Comparison of ENCODE assay signal across 21 cellular contexts in the genomic region with DNA sequence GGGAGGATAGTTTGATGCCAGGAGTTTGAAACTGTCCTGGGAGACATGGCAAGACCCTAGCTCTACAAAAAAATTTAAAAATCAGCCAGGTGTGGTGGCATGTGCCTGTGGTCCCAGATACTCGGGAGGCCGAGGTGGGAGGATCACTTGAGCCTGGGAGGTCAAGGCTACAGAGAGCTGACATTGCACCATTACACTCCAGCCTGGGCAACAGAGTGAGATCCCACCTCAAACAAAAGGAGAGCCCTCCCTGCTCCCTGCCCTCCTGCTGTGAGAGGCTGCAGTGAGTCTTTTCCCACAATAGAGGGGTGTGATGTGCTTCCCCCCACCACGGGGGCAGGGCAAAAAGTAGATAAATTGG. TPM values are rescaled to one million over a fixed set of nuclear protein-coding genes. Genes with fewer than 3 reads are reported as not detected.
A peak's percentile ranks its signal among the peaks of the same experiment; 100 is the strongest.
DNase-seq lines count a peak whose midpoint lies in the region; ATAC-seq lines count a peak whose summit lies in the region.
"Had no signal": no experiment of that assay in that cellular context is flagged by ENCODE, and none has a peak within 500 bp of the region (broad histone marks: within the 10 kb centered on the region; RNA-seq: fewer than 3 reads in every experiment).

No MANE protein-coding gene starts in this region.

- H4K91ac ChIP-seq in neuronal stem cell (ENCODE audit: low read depth, low read length, poor library complexity): no peak overlapping the region

- no peaks in the 10 kb centered on the region for H3K27me3 Mint-ChIP-seq in activated T-helper 17 cell treated with anti-CD3 and anti-CD28 coated beads, Interleukin-2, amount 50 U/mL, for 72 hours
- H3K27me3 Mint-ChIP-seq: CD4-positive, alpha-beta memory T cell had no signal

- no peak overlapping the region for H3K14ac ChIP-seq in neuronal stem cell (ENCODE audit: low read length)

- no peak overlapping the region for H2BK12ac ChIP-seq in neuronal stem cell (ENCODE audit: low read length)

- H3K79me2 ChIP-seq in Karpas-422 (ENCODE audit: low read length): no peaks in the 10 kb centered on the region

- H3K36me3 Mint-ChIP-seq in activated T-helper 17 cell treated with anti-CD3 and anti-CD28 coated beads, Interleukin-2, amount 50 U/mL, for 72 hours (ENCODE audit: low read depth): no peaks in the 10 kb centered on the region
- H3K36me3 Mint-ChIP-seq: CD4-positive, alpha-beta memory T cell had no signal

- no peak overlapping the region for H3K23ac ChIP-seq in neuronal stem cell (ENCODE audit: low read depth, low read length, poor library complexity)

- H3K27me3 ChIP-seq in BLaER1 (no peaks in the 10 kb centered on the region), Karpas-422 (ENCODE audit: low read length) (no peaks in the 10 kb centered on the region), neuronal stem cell (ENCODE audit: control insufficient read depth in 3 of 3, insufficient read depth in 3 of 3, low read depth in 1 of 3, low read length in 3 of 3) (peaks cover 0 to 3% (median 0%) of the 10 kb centered on the region in 3 experiments)
- H3K27me3 ChIP-seq: BE2C had no signal

- no peak overlapping the region for H2AK5ac ChIP-seq in neuronal stem cell (ENCODE audit: low read depth, low read length)

- DNase-seq in Karpas-422 (no peak), neuronal stem cell (ENCODE audit: low spot score) (no peak), Kasumi-1 (lab: John Stamatoyannopoulos, UW) (no peak)
- DNase-seq: 8988T; ACHN; AML-193; BE2C; C1 segment of cervical spinal cord; Calu3; CD4-positive, alpha-beta memory T cell; COR-L47; DMS53; DMS79 treated with DMSO at 0.1 percent for 48 hours; GF-D8; HCEC 1CT had no signal

- H3K4me1 ChIP-seq in BLaER1 (peaks cover 78% of the 10 kb centered on the region), Karpas-422 (ENCODE audit: low read length) (peaks cover 78% of the 10 kb centered on the region), neuronal stem cell (ENCODE audit: control insufficient read depth in 2 of 2, insufficient read depth in 1 of 2, low read depth in 1 of 2, low read length in 2 of 2) (peaks cover 3 to 17% of the 10 kb centered on the region in 2 donors)

- peak overlapping the region; percentile 32 for H2BK15ac ChIP-seq in neuronal stem cell (ENCODE audit: low read length)

- no peak overlapping the region for H2BK120ac ChIP-seq in neuronal stem cell (ENCODE audit: low read depth, low read length)

- no peak overlapping the region for H4K8ac ChIP-seq in neuronal stem cell (ENCODE audit: low read depth, low read length)

- no peak overlapping the region for H3K9ac ChIP-seq in BLaER1
- H3K9ac ChIP-seq in Karpas-422 (ENCODE audit: low read length): peak overlapping the region; percentile 54
- H3K9ac ChIP-seq in neuronal stem cell (ENCODE audit: low read depth, low read length, poor library complexity): no peak overlapping the region

- H3K4me2 ChIP-seq in BLaER1 (peak overlapping the region; percentile 86; the same call in 1 of the 2 replicates), Karpas-422 (ENCODE audit: low read depth, low read length, poor library complexity, severe bottlenecking) (no peak overlapping the region), neuronal stem cell (ENCODE audit: insufficient read depth, low read length, poor library complexity, severe bottlenecking) (no peak overlapping the region)
- H3K4me2 ChIP-seq: A549 had no signal

- H3K36me3 ChIP-seq in BLaER1: 0 out of 2 replicates have a peak, but pooled peaks cover 11% of the 10 kb centered on the region
- H3K36me3 ChIP-seq in Karpas-422 (ENCODE audit: insufficient read depth, low read length): no peaks in the 10 kb centered on the region; the same call in 1 of the 2 replicates
- H3K36me3 ChIP-seq in neuronal stem cell (replicated peaks in 1 of 2; ENCODE audit: control insufficient read depth in 2 of 2, insufficient read depth in 2 of 2, low read length in 2 of 2): peaks cover 0 to 2% of the 10 kb centered on the region in 2 donors
- H3K36me3 ChIP-seq: BE2C had no signal

- no CpG with 5 or more reads among the region's 3 CpGs for WGBS in neuronal stem cell (ENCODE audit: extremely low coverage in 2 of 2, insufficient read length in 2 of 2, insufficient replicate concordance in 1 of 2), 2 donors

- no peak overlapping the region for H3K18ac ChIP-seq in neuronal stem cell (ENCODE audit: low read length)

- H3K27ac Mint-ChIP-seq in activated T-helper 17 cell treated with anti-CD3 and anti-CD28 coated beads, Interleukin-2, amount 50 U/mL, for 72 hours: no peak overlapping the region
- H3K27ac Mint-ChIP-seq: CD4-positive, alpha-beta memory T cell had no signal

- H4K20me1 ChIP-seq in BLaER1 (no peaks in the 10 kb centered on the region), Karpas-422 (ENCODE audit: insufficient read depth, low read depth, low read length) (no peaks in the 10 kb centered on the region)

- H3K9me2 ChIP-seq in Karpas-422 (replicated peaks; ENCODE audit: insufficient read depth, low read length): no peaks in the 10 kb centered on the region

- H2AFZ ChIP-seq in Karpas-422 (ENCODE audit: low read length) (no peak overlapping the region), neuronal stem cell (ENCODE audit: low read length) (no peak overlapping the region)

- H3K9me3 Mint-ChIP-seq in activated T-helper 17 cell treated with anti-CD3 and anti-CD28 coated beads, Interleukin-2, amount 50 U/mL, for 72 hours: peaks cover 4% of the 10 kb centered on the region

- H3K4me3 Mint-ChIP-seq in activated T-helper 17 cell treated with anti-CD3 and anti-CD28 coated beads, Interleukin-2, amount 50 U/mL, for 72 hours: no peak overlapping the region
- H3K4me3 Mint-ChIP-seq: CD4-positive, alpha-beta memory T cell had no signal

- H2BK5ac ChIP-seq in neuronal stem cell (ENCODE audit: low read length): no peak overlapping the region

- peaks cover 25% of the 10 kb centered on the region for H3K9me3 ChIP-seq in BLaER1
- H3K9me3 ChIP-seq in Karpas-422 (ENCODE audit: low read length): peaks cover 8% of the 10 kb centered on the region
- H3K9me3 ChIP-seq in neuronal stem cell (replicated peaks in 1 of 2; ENCODE audit: control insufficient read depth in 2 of 2, insufficient read depth in 1 of 2, low read depth in 1 of 2, low read length in 2 of 2): peaks cover 17 to 22% of the 10 kb centered on the region in 2 donors

- H3K4ac ChIP-seq in neuronal stem cell (ENCODE audit: low read length): no peak overlapping the region

- no peak overlapping the region for H3K4me3 ChIP-seq in BLaER1
- H3K4me3 ChIP-seq in Karpas-422 (ENCODE audit: low read length): no peak overlapping the region
- H3K4me3 ChIP-seq in neuronal stem cell (ENCODE audit: low read length in 2 of 2): no peak overlapping the region
- H3K4me3 ChIP-seq: A549 had no signal

- H3K79me1 ChIP-seq in neuronal stem cell (ENCODE audit: low read depth, low read length): no peaks in the 10 kb centered on the region

- H3K27ac ChIP-seq in BLaER1: peak overlapping the region; percentile 62; the same call in 1 of the 2 replicates
- H3K27ac ChIP-seq in Karpas-422 (ENCODE audit: low read length): peak overlapping the region; percentile 79
- no peak overlapping the region for H3K27ac ChIP-seq in neuronal stem cell (replicated peaks; ENCODE audit: low read length)
- H3K27ac ChIP-seq: A549 had no signal

- ATAC-seq in activated T-helper 17 cell treated with anti-CD3 and anti-CD28 coated beads, Interleukin-2, amount 50 U/mL, for 72 hours (replicated peaks): no peak

- no peaks in the 10 kb centered on the region for H3K4me1 Mint-ChIP-seq in activated T-helper 17 cell treated with anti-CD3 and anti-CD28 coated beads, Interleukin-2, amount 50 U/mL, for 72 hours

RNA-seq across cellular contexts. Expression of gene CCDC187, which starts 10.1 kb away (rescaled TPM):
- total RNA-seq in Karpas-422 (2014; rRNA removed; shearing (Covaris generic); ENCODE audit: low replicate concordance): 0.34 and 0.43 TPM in 2 replicates
- polyA plus RNA-seq in neuronal stem cell (2013, experiment 1 of 2): 0.08 TPM
- 0.08 TPM for polyA plus RNA-seq in neuronal stem cell (2013, experiment 2 of 2)
- total RNA-seq in activated T-helper 17 cell treated with anti-CD3 and anti-CD28 coated beads, Interleukin-2, amount 50 U/mL, for 72 hours: under 1 TPM in 1 of 2 donors, not detected in 1; 0.02 TPM
- total RNA-seq: CD4-positive, alpha-beta memory T cell; Daoy; H1; H7 had no signal
- polyA plus RNA-seq: CD4-positive, alpha-beta memory T cell had no signal

RNA-seq across cellular contexts. Expression of gene GPSM1, which starts 13.3 kb away (rescaled TPM):
- total RNA-seq in Karpas-422 (2014; rRNA removed; shearing (Covaris generic); ENCODE audit: low replicate concordance): 11.7 and 38.4 TPM in 2 replicates
- polyA plus RNA-seq in neuronal stem cell (2013, experiment 1 of 2): 37.4 TPM
- 37.2 TPM for polyA plus RNA-seq in neuronal stem cell (2013, experiment 2 of 2)
- 10 to 100 TPM in 1 of 2 donors, 1 to 10 TPM in 1; 5.9 to 16.3 TPM for total RNA-seq in activated T-helper 17 cell treated with anti-CD3 and anti-CD28 coated beads, Interleukin-2, amount 50 U/mL, for 72 hours

RNA-seq across cellular contexts. Expression of gene DNLZ, which starts 49.5 kb away (rescaled TPM):
- 40.1 and 104 TPM in 2 replicates for total RNA-seq in Karpas-422 (2014; rRNA removed; shearing (Covaris generic); ENCODE audit: low replicate concordance)
- polyA plus RNA-seq in neuronal stem cell (2013, experiment 1 of 2): 6.7 TPM
- polyA plus RNA-seq in neuronal stem cell (2013, experiment 2 of 2): 6.9 TPM
- 10 to 100 TPM; 10.3 to 24.0 TPM for total RNA-seq in activated T-helper 17 cell treated with anti-CD3 and anti-CD28 coated beads, Interleukin-2, amount 50 U/mL, for 72 hours

RNA-seq across cellular contexts. Expression of gene CARD9, which starts 59.4 kb away (rescaled TPM):
- total RNA-seq in Karpas-422 (2014; rRNA removed; shearing (Covaris generic); ENCODE audit: low replicate concordance): 1.3 and 2.9 TPM in 2 replicates
- polyA plus RNA-seq in neuronal stem cell (2013, experiment 1 of 2): 0.14 TPM
- 0.17 TPM for polyA plus RNA-seq in neuronal stem cell (2013, experiment 2 of 2)
- 1 to 10 TPM; 6.1 to 6.4 TPM for total RNA-seq in activated T-helper 17 cell treated with anti-CD3 and anti-CD28 coated beads, Interleukin-2, amount 50 U/mL, for 72 hours
